8 cellular contexts compared by ENCODE assay signal in the genomic region with DNA sequence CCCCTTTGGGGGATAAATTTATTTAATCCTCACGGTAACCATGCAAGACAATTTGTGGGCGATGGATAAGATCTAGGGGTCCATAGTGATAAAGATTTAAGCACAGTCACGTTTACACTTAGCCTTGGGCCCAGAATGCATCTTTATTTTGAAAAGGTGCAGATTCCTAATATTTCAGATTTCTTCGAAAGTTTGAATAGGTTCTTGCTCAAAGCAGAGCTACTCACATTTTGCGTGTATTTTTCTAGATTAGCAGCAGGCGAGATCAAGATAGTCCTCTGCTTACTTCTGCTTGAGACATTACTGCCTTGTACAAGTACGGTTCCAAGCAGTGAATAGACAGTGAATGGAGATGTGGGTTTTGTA. TPM values are rescaled to one million over a fixed set of nuclear protein-coding genes. Genes with fewer than 3 reads are reported as not detected.
DNase-seq lines count a peak whose midpoint lies in the region; ATAC-seq and TF ChIP-seq lines count a peak whose summit lies in the region.

No MANE protein-coding gene starts in this region.

- DNase-seq in ACHN: peak; percentile 14
- no peak for DNase-seq in HAP-1 (ENCODE audit: low spot score in 2 of 2)
- no peak for DNase-seq in ascending aorta (ENCODE audit: low spot score in 2 of 2)
- DNase-seq in lung (ENCODE audit: low spot score): no peak
- DNase-seq in amniotic stem cell (lab: John Stamatoyannopoulos, UW): no peak
- no peak for DNase-seq in stimulated activated naive CD4-positive, alpha-beta T cell (lab: John Stamatoyannopoulos, UW)
- DNase-seq in A172 (ENCODE audit: low spot score): no peak

- ATAC-seq in lung (ENCODE audit: insufficient read depth, low FRiP score) (no peak), HG02970 (IDR thresholded peaks at IDR 0.05; ENCODE audit: low FRiP score, unreplicated experiment) (no peak)

- H3K27ac ChIP-seq in ascending aorta: peak overlapping the region; percentile 69 to 81
- H3K27ac ChIP-seq in lung (ENCODE audit: low read depth in 1 of 2, low read length in 1 of 2): peak overlapping the region in 1 of 2 donors; percentile 76

- WGBS in lung, 2 donors: 6 to 7% methylated on average over 7 of the region's 7 CpGs

- H3K9me3 ChIP-seq in HAP-1: no peaks in the 10 kb centered on the region
- no peaks in the 10 kb centered on the region for H3K9me3 ChIP-seq in ascending aorta
- no peaks in the 10 kb centered on the region for H3K9me3 ChIP-seq in lung (ENCODE audit: control insufficient read depth in 2 of 2, insufficient read depth in 1 of 2, low read length in 1 of 2)

- TF ChIP-seq CTCF in ascending aorta (IDR thresholded peaks at IDR 0.05) (no peak), lung (IDR thresholded peaks at IDR 0.05; ENCODE audit: control extremely low read depth, extremely low read depth) (no peak)

- H3K27me3 ChIP-seq in HAP-1 (ENCODE audit: low read depth): no peaks in the 10 kb centered on the region
- H3K27me3 ChIP-seq in ascending aorta: no peaks in the 10 kb centered on the region
- no peaks in the 10 kb centered on the region for H3K27me3 ChIP-seq in lung (ENCODE audit: control insufficient read depth, insufficient read depth)

- in situ Hi-C loops in ACHN (cut with HindIII; ENCODE audit: low pct_ligation_motif_present, low pct_unique_long_range_greater_than_20kb, low sequenced_read_pairs): no loop called here
- in situ Hi-C loops in HAP-1 (cut with MboI; ENCODE audit: low sequenced_read_pairs): no loop called here

- H3K36me3 ChIP-seq in HAP-1 (replicated peaks) (peaks cover 13% of the 10 kb centered on the region), ascending aorta (no peaks in the 10 kb centered on the region), lung (ENCODE audit: control insufficient read depth in 2 of 2, insufficient read depth in 2 of 2, low read length in 2 of 2) (peaks cover 0 to 2% of the 10 kb centered on the region in 2 donors)

- H3K4me3 ChIP-seq in HAP-1 (peak overlapping the region; percentile 69), ascending aorta (peak overlapping the region; percentile 82 to 94), lung (peak overlapping the region; percentile 99)

- peaks cover 59% of the 10 kb centered on the region for H3K4me1 ChIP-seq in HAP-1
- H3K4me1 ChIP-seq in ascending aorta: peaks cover 4 to 9% of the 10 kb centered on the region in 2 donors
- peaks cover 0 to 7% of the 10 kb centered on the region in 2 donors for H3K4me1 ChIP-seq in lung (ENCODE audit: control insufficient read depth in 2 of 2, insufficient read depth in 2 of 2, low read length in 2 of 2)

- intact Hi-C loops in ascending aorta (cut with DNase I): no loop called here

RNA-seq across cellular contexts. Expression of gene TSEN15, which starts 0.6 kb away (rescaled TPM):
- total RNA-seq in ascending aorta (14.3 TPM), lung (10 to 100 TPM; 30.8 to 32.8 TPM)
- polyA plus RNA-seq in lung: 10 to 100 TPM; 18.8 to 31.5 TPM
- total RNA-seq in A172 (2014; rRNA removed; shearing (Covaris generic)): 154 and 167 TPM in 2 replicates

RNA-seq across cellular contexts. Expression of gene COLGALT2, which starts 14.6 kb away (rescaled TPM):
- 11.7 TPM for total RNA-seq in ascending aorta
- 1 to 10 TPM; 2.1 to 2.3 TPM for total RNA-seq in lung
- polyA plus RNA-seq in lung: 1 to 10 TPM in 1 of 2 donors, under 1 TPM in 1; 0.69 to 1.3 TPM
- 1.1 and 1.2 TPM in 2 replicates for total RNA-seq in A172 (2014; rRNA removed; shearing (Covaris generic))
